In the genomic region with DNA sequence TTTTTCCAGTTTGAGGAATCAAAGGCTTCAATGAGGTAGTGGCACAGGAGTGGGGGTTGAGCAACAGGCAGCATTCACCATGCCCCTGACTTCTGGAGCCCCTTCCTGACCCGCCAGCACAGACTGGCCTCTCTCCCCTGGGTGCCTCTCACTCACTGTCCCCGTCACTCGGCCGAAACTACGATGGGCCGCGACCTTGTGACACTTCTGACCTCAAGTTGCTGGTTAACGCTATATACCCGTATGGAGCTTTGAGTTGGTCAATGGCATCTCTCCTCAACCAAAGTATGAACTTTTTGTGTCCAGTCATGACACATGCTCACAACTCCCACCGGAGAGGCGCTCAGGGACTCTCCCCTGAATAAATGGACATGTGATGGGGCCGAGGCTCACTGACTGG, we compare ENCODE assay signal across 16 cellular contexts.
DNase-seq lines count a peak whose midpoint lies in the region; ATAC-seq, FAIRE-seq and TF ChIP-seq lines count a peak whose summit lies in the region.
"Had no signal": no experiment of that assay in that cellular context is flagged by ENCODE, and none has a peak within 500 bp of the region (broad histone marks: within the 10 kb centered on the region; RNA-seq: fewer than 3 reads in every experiment).

No MANE protein-coding gene starts in this region.

- no peak overlapping the region for H2AFZ ChIP-seq in GM23338
- H2AFZ ChIP-seq in KMS-11 (ENCODE audit: low read depth) = no peak overlapping the region
- H2AFZ ChIP-seq in hepatocyte = no peak overlapping the region

- TF ChIP-seq CTCF in GM23338 (conservative IDR thresholded peaks at IDR 0.05; ENCODE audit: low read depth in 2 of 2) (no peak), KMS-11 (conservative IDR thresholded peaks at IDR 0.05; ENCODE audit: low read depth, low read length) (no peak), neutrophil (IDR thresholded peaks at IDR 0.05) (no peak), hepatocyte (IDR thresholded peaks at IDR 0.05; ENCODE audit: poor library complexity) (no peak)

- H3K4me1 Mint-ChIP-seq in GM23338 = peaks cover 41% of the 10 kb centered on the region

- H3K36me3 ChIP-seq in GM23338 (ENCODE audit: insufficient read depth) (peaks cover 18% of the 10 kb centered on the region), KMS-11 (ENCODE audit: insufficient read depth) (no peaks in the 10 kb centered on the region; the same call in 1 of the 2 replicates), ectodermal cell (ENCODE audit: control insufficient read depth, insufficient read depth, low read length) (peaks cover 6% of the 10 kb centered on the region), neutrophil (peaks cover 92% of the 10 kb centered on the region), hepatocyte (replicated peaks; ENCODE audit: insufficient read depth, low read depth) (no peaks in the 10 kb centered on the region)

- FAIRE-seq in GM12892 (lab: Jason Lieb, UNC) = no peak
- FAIRE-seq: endometrium, TTC549 had no signal

- H3K4me3 ChIP-seq in GM23338 (no peak overlapping the region), KMS-11 (IDR thresholded peaks at IDR 0.05; ENCODE audit: insufficient read depth, low read depth, low read length) (no peak overlapping the region), ectodermal cell (ENCODE audit: insufficient read depth, low read depth, low read length) (no peak overlapping the region), neutrophil (ENCODE audit: low read depth in 1 of 2, low read length in 1 of 2) (no peak overlapping the region), hepatocyte (no peak overlapping the region)
- H3K4me3 ChIP-seq: thyroid gland had no signal

- H3K27me3 Mint-ChIP-seq in GM23338 (ENCODE audit: insufficient read depth, low read depth, poor library complexity) = peaks cover 9% of the 10 kb centered on the region
- H3K27me3 Mint-ChIP-seq: naive thymus-derived CD4-positive, alpha-beta T cell had no signal

- peak; percentile 58 for ATAC-seq in GM23338
- ATAC-seq: naive thymus-derived CD4-positive, alpha-beta T cell had no signal

- no peaks in the 10 kb centered on the region for H3F3A ChIP-seq in GM23338 (replicated peaks; ENCODE audit: low read depth)

- H3K27me3 ChIP-seq in GM23338 (ENCODE audit: insufficient read depth) = no peaks in the 10 kb centered on the region
- H3K27me3 ChIP-seq in KMS-11 (ENCODE audit: insufficient read depth, low read depth) = no peaks in the 10 kb centered on the region
- no peaks in the 10 kb centered on the region for H3K27me3 ChIP-seq in ectodermal cell (ENCODE audit: control insufficient read depth, insufficient read depth, low read length, poor library complexity, severe bottlenecking)
- no peaks in the 10 kb centered on the region for H3K27me3 ChIP-seq in neutrophil
- H3K27me3 ChIP-seq in hepatocyte = no peaks in the 10 kb centered on the region
- H3K27me3 ChIP-seq: thyroid gland had no signal

- no peaks in the 10 kb centered on the region for H3K9me3 ChIP-seq in ectodermal cell (ENCODE audit: control insufficient read depth, low read length)
- H3K9me3 ChIP-seq in neutrophil = no peaks in the 10 kb centered on the region
- H3K9me3 ChIP-seq in hepatocyte (ENCODE audit: low read depth) = no peaks in the 10 kb centered on the region
- H3K9me3 ChIP-seq: thyroid gland had no signal

- H3K4me2 ChIP-seq in GM23338 (no peak overlapping the region; the same call in 1 of the 2 replicates), KMS-11 (peak overlapping the region; percentile 77; the same call in 1 of the 2 replicates), hepatocyte (no peak overlapping the region)

- no peak for DNase-seq in GM23338 (ENCODE audit: low spot score)
- no peak for DNase-seq in hepatocyte (ENCODE audit: low spot score)
- DNase-seq in NCI-H345 treated with DMSO at 0.1 percent for 48 hours (lab: John Stamatoyannopoulos, UW; ENCODE audit: unreplicated experiment) = no peak
- DNase-seq in GM12892 (ENCODE audit: insufficient read length) = no peak
- DNase-seq: activated CD4-positive, alpha-beta T cell treated with anti-CD3 and anti-CD28 coated beads, Interleukin-2, amount 50 U/mL, for 1 hour; activated gamma-delta T cell treated with Interleukin-2 at 50 U/mL for 16 hours; aorta; naive thymus-derived CD4-positive, alpha-beta T cell; NCI-H526; stimulated activated CD4-positive, alpha-beta T cell treated with anti-CD3 and anti-CD28 coated beads, Interleukin-12 subunit alpha, Interleukin-12 subunit beta, amount 100 ng/mL, for 4 hours; thyroid gland had no signal

- 50 to 53% methylated on average over 12 of the region's 12 CpGs for WGBS in ectodermal cell, 2 experiments
- 91% methylated on average over 12 of the region's 12 CpGs for WGBS in hepatocyte (ENCODE audit: low lambda C conversion rate, missing lambda C conversion rate)

- peak overlapping the region; percentile 77 for H3K27ac ChIP-seq in GM23338 (ENCODE audit: low read depth)
- no peak overlapping the region; the same call in 1 of the 2 replicates for H3K27ac ChIP-seq in KMS-11
- H3K27ac ChIP-seq in ectodermal cell (ENCODE audit: insufficient read depth, low read depth, low read length, poor library complexity, severe bottlenecking) = peak overlapping the region; percentile 92
- H3K27ac ChIP-seq in neutrophil = peak overlapping the region; percentile 74
- H3K27ac ChIP-seq in hepatocyte = no peak overlapping the region
- H3K27ac ChIP-seq: thyroid gland had no signal

- H3K9me2 ChIP-seq in GM23338 (ENCODE audit: insufficient read depth) (no peaks in the 10 kb centered on the region), hepatocyte (replicated peaks; ENCODE audit: insufficient read depth) (no peaks in the 10 kb centered on the region)

- H3K36me3 Mint-ChIP-seq in GM23338 (ENCODE audit: low read depth) = peaks cover 42% of the 10 kb centered on the region

- no peak overlapping the region for H3K9ac ChIP-seq in KMS-11

- H4K20me1 ChIP-seq in GM23338 (replicated peaks; ENCODE audit: insufficient read depth) (no peaks in the 10 kb centered on the region), KMS-11 (ENCODE audit: insufficient read depth) (no peaks in the 10 kb centered on the region), hepatocyte (ENCODE audit: insufficient read depth, poor library complexity, severe bottlenecking) (no peaks in the 10 kb centered on the region)

- no peaks in the 10 kb centered on the region for H3K79me2 ChIP-seq in GM23338 (replicated peaks; ENCODE audit: insufficient read depth)
- no peaks in the 10 kb centered on the region; the same call in 1 of the 2 replicates for H3K79me2 ChIP-seq in KMS-11 (ENCODE audit: insufficient read depth, low read depth)
- H3K79me2 ChIP-seq in hepatocyte = no peaks in the 10 kb centered on the region

- peak overlapping the region; percentile 93 for H3K27ac Mint-ChIP-seq in GM23338

- H3K4me1 ChIP-seq in GM23338 (ENCODE audit: insufficient read depth) (peaks cover 19% of the 10 kb centered on the region; the same call in 1 of the 2 replicates), KMS-11 (ENCODE audit: low read depth, poor library complexity, severe bottlenecking) (peaks cover 90% of the 10 kb centered on the region), ectodermal cell (ENCODE audit: control insufficient read depth, insufficient read depth, low read length) (peaks cover 25% of the 10 kb centered on the region), neutrophil (ENCODE audit: control insufficient read depth in 1 of 2, insufficient read depth in 1 of 2, low read depth in 1 of 2, low read length in 1 of 2) (peaks cover 26 to 33% of the 10 kb centered on the region in 2 experiments), hepatocyte (ENCODE audit: insufficient read depth) (peaks cover 7% of the 10 kb centered on the region)

- TF ChIP-seq POLR2A in GM12892 (IDR thresholded peaks at IDR 0.05; ENCODE audit: low read depth, low read length) = no peak

- H3K4me3 Mint-ChIP-seq in GM23338 = 0 out of 3 replicates have a peak overlapping the region, but pooled peaks have one; percentile 39

- no peaks in the 10 kb centered on the region for H3K9me3 Mint-ChIP-seq in GM23338
- H3K9me3 Mint-ChIP-seq: naive thymus-derived CD4-positive, alpha-beta T cell had no signal

TF ChIP-seq in GM23338, 12 proteins besides CTCF, POLR2A, EP300 and RAD21 (continues in another document):
- TF ChIP-seq, protein P1, sequence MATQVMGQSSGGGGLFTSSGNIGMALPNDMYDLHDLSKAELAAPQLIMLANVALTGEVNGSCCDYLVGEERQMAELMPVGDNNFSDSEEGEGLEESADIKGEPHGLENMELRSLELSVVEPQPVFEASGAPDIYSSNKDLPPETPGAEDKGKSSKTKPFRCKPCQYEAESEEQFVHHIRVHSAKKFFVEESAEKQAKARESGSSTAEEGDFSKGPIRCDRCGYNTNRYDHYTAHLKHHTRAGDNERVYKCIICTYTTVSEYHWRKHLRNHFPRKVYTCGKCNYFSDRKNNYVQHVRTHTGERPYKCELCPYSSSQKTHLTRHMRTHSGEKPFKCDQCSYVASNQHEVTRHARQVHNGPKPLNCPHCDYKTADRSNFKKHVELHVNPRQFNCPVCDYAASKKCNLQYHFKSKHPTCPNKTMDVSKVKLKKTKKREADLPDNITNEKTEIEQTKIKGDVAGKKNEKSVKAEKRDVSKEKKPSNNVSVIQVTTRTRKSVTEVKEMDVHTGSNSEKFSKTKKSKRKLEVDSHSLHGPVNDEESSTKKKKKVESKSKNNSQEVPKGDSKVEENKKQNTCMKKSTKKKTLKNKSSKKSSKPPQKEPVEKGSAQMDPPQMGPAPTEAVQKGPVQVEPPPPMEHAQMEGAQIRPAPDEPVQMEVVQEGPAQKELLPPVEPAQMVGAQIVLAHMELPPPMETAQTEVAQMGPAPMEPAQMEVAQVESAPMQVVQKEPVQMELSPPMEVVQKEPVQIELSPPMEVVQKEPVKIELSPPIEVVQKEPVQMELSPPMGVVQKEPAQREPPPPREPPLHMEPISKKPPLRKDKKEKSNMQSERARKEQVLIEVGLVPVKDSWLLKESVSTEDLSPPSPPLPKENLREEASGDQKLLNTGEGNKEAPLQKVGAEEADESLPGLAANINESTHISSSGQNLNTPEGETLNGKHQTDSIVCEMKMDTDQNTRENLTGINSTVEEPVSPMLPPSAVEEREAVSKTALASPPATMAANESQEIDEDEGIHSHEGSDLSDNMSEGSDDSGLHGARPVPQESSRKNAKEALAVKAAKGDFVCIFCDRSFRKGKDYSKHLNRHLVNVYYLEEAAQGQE (IDR thresholded peaks at IDR 0.05; ENCODE audit: unreplicated experiment) = no peak
- TF ChIP-seq EZH2phosphoT487 (IDR thresholded peaks at IDR 0.05; ENCODE audit: unreplicated experiment) = no peak
- TF ChIP-seq POLR2AphosphoS5 (IDR thresholded peaks at IDR 0.05; ENCODE audit: low read depth) = no peak
- no peak for TF ChIP-seq EZH2 (IDR thresholded peaks at IDR 0.05; ENCODE audit: low read depth, unreplicated experiment)
- no peak for TF ChIP-seq JUNB (IDR thresholded peaks at IDR 0.05; ENCODE audit: unreplicated experiment)
- TF ChIP-seq NANOG (IDR thresholded peaks at IDR 0.05; ENCODE audit: borderline replicate concordance) = no peak

Comparison
In these comparisons a context has a peak if more than half of its experiments do, and no peak if none do; other contexts are left out.
1. H3K27ac ChIP-seq: peak in GM23338 (single experiment), ectodermal cell (single experiment) and neutrophil (single experiment); none in KMS-11 (single experiment) and hepatocyte (single experiment).